8 cellular contexts compared by ENCODE assay signal in the genomic region with DNA sequence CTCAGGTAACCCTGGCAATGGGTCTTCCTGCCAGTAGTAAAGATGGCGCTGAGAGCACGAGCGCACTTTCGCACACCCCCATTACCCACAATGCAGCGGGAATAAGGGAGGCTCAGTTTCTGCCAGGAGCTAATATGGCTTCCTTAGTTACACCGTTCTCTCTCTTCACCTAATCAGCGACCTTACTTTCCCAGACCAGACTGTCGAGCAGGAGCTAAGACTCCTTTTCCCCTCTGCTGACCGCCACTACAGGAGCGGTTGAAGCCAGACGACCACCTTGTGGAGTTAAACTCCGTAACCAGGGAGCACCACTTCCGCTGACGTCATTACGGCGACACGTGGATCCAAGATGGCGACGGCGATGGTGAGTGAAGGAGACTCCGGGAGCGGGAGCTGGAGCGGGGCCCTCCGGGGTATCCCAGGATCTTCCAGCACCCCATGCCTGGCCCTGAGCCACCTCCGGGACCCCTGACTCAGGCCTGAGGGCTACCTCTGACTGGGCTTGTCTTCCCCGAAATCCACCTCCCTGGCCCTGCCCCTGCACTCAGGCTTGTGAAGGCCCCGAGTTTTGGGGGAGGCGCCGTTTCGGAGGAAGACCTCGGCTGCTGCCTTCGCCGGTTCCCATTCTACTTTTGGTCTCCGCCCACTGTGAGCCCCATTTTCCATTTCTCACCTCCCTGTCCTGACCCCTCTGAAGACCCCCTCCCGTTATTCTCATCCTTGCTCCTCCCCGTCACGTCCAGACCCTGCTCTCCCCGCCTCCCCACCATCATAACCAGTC. TPM values are rescaled to one million over a fixed set of nuclear protein-coding genes. Genes with fewer than 3 reads are reported as not detected.
DNase-seq lines count a peak whose midpoint lies in the region; ATAC-seq and TF ChIP-seq lines count a peak whose summit lies in the region.

A gene with protein sequence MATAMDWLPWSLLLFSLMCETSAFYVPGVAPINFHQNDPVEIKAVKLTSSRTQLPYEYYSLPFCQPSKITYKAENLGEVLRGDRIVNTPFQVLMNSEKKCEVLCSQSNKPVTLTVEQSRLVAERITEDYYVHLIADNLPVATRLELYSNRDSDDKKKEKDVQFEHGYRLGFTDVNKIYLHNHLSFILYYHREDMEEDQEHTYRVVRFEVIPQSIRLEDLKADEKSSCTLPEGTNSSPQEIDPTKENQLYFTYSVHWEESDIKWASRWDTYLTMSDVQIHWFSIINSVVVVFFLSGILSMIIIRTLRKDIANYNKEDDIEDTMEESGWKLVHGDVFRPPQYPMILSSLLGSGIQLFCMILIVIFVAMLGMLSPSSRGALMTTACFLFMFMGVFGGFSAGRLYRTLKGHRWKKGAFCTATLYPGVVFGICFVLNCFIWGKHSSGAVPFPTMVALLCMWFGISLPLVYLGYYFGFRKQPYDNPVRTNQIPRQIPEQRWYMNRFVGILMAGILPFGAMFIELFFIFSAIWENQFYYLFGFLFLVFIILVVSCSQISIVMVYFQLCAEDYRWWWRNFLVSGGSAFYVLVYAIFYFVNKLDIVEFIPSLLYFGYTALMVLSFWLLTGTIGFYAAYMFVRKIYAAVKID (plus strand): TSS at position 323 of the 781 bp plus-strand sequence. CDS start 27 bp downstream, at position 350.

- peaks cover 4% of the 10 kb centered on the region for H3K27me3 ChIP-seq in AG04450 (ENCODE audit: control insufficient read depth, insufficient read depth, low read length)

- peak within 1 kb of the TSS; percentile 100 for H3K27ac ChIP-seq in AG04450 (ENCODE audit: low read depth, low read length)
- peak within 1 kb of the TSS; percentile 97 for H3K27ac ChIP-seq in caudate nucleus (ENCODE audit: low read depth, low read length)

- H3K36me3 Mint-ChIP-seq in activated B cell treated with CpG ODN at 0.5 μM for 24 hours (ENCODE audit: low read depth) = peaks cover 11% of the 10 kb centered on the region
- no peaks in the 10 kb centered on the region for H3K36me3 Mint-ChIP-seq in immature natural killer cell

- H3K4me3 Mint-ChIP-seq in activated B cell treated with CpG ODN at 0.5 μM for 24 hours (peak within 1 kb of the TSS; percentile 97), immature natural killer cell (peak within 1 kb of the TSS; percentile 93 to 100 (median 96))

- intact Hi-C loops in activated B cell treated with CpG ODN at 0.5 μM for 24 hours (cut with micrococcal nuclease) = loop anchor here (1.0 to 5.0 kb wide), 3 partner anchors 98 to 249 kb away; a partner anchor contains a TSS

- TF ChIP-seq CTCF in AG04450 (IDR thresholded peaks at IDR 0.05; ENCODE audit: low read depth, low read length) (no peak), activated B cell treated with CpG ODN at 0.5 μM for 24 hours (IDR thresholded peaks at IDR 0.05) (no peak)

- POLR2A ChIA-PET in AG04450 (lab: Yijun Ruan, JAX) (interaction anchor here (0.6 to 1.2 kb wide), 7 partner anchors 18 to 496 kb away, joined by 3 to 4 read pairs (median 3); no protein-coding TSS in a partner anchor), activated B cell treated with CpG ODN at 0.5 μM for 24 hours (lab: Charles Lee) (interaction anchor here (0.5 to 1.7 kb wide), 13 partner anchors 9 to 386 kb away, joined by 3 to 10 read pairs (median 4); a partner anchor contains a TSS)

- H3K9me3 ChIP-seq in AG04450 (ENCODE audit: control insufficient read depth, insufficient read depth, low read length) = no peaks in the 10 kb centered on the region; the same call in 1 of the 2 replicates

- peak within 1 kb of the TSS; percentile 92 for H3K4me3 ChIP-seq in AG04450 (ENCODE audit: low read depth, low read length)

- H3K27ac Mint-ChIP-seq in activated B cell treated with CpG ODN at 0.5 μM for 24 hours (peak within 1 kb of the TSS; percentile 100), immature natural killer cell (peak within 1 kb of the TSS; percentile 98 to 100 (median 100))

- peak; percentile 88 for ATAC-seq in GM18909 (IDR thresholded peaks at IDR 0.05; ENCODE audit: poor library complexity, unreplicated experiment)
- ATAC-seq in HG03175 (IDR thresholded peaks at IDR 0.05; ENCODE audit: unreplicated experiment) = peak; percentile 84
- ATAC-seq in activated B cell treated with CpG ODN at 0.5 μM for 24 hours (ENCODE audit: low read depth) = peak; percentile 88

- H3K9me3 Mint-ChIP-seq in activated B cell treated with CpG ODN at 0.5 μM for 24 hours = no peaks in the 10 kb centered on the region
- peaks cover 0 to 1% (median 0%) of the 10 kb centered on the region in 6 donors for H3K9me3 Mint-ChIP-seq in immature natural killer cell

- peaks cover 33% of the 10 kb centered on the region for H3K4me1 Mint-ChIP-seq in activated B cell treated with CpG ODN at 0.5 μM for 24 hours
- H3K4me1 Mint-ChIP-seq in immature natural killer cell = peaks cover 28 to 48% of the 10 kb centered on the region in 2 donors

- DNase-seq in AG04450 (ENCODE audit: low read depth, low spot score) (peak; percentile 87), NCI-H226 (peak; percentile 85), activated B cell treated with CpG ODN at 0.5 μM for 24 hours (peak; percentile 86), caudate nucleus (lab: John Stamatoyannopoulos, UW) (peak; percentile 63 to 99 (median 92)), immature natural killer cell (peak; percentile 92 to 93 (median 93)), smooth muscle cell of the brain vasculature (ENCODE audit: low read depth, low spot score) (peak; percentile 92)

- CTCF ChIA-PET in AG04450 (lab: Charles Lee) = interaction anchor here (0.6 to 3.8 kb wide), 2 partner anchors 18 to 258 kb away, joined by 5 to 28 read pairs; no protein-coding TSS in a partner anchor
- CTCF ChIA-PET in activated B cell treated with CpG ODN at 0.5 μM for 24 hours (lab: Charles Lee) = interaction anchor here (1.0 to 1.4 kb wide), 2 partner anchors 74 to 257 kb away, joined by 3 to 7 read pairs; no protein-coding TSS in a partner anchor

- H3K27me3 Mint-ChIP-seq in activated B cell treated with CpG ODN at 0.5 μM for 24 hours (no peaks in the 10 kb centered on the region), immature natural killer cell (ENCODE audit: low read depth in 3 of 3) (peaks cover 2 to 11% (median 6%) of the 10 kb centered on the region in 3 donors)

RNA-seq across cellular contexts. Expression of the gene that starts here (rescaled TPM):
- polyA plus RNA-seq in AG04450 (2011; rRNA removed) (75.6 and 83.9 TPM in 2 replicates), immature natural killer cell (10 to 100 TPM; 22.0 to 42.9 (median 38.5) TPM)
- 105 and 120 TPM in 2 replicates for polyA minus RNA-seq in AG04450 (2011; rRNA and poly(A)+ RNA removed)
- total RNA-seq in activated B cell treated with CpG ODN at 0.5 μM for 24 hours = 41.9 and 48.1 TPM in 2 replicates

Comparison
In these comparisons a context has a peak if more than half of its experiments do, and no peak if none do; other contexts are left out.
1. Peak in every context shown above with its lines: DNase-seq, ATAC-seq, H3K4me3 ChIP-seq and H3K27ac ChIP-seq.